1 cellular context compared by ENCODE assay signal in the genomic region with DNA sequence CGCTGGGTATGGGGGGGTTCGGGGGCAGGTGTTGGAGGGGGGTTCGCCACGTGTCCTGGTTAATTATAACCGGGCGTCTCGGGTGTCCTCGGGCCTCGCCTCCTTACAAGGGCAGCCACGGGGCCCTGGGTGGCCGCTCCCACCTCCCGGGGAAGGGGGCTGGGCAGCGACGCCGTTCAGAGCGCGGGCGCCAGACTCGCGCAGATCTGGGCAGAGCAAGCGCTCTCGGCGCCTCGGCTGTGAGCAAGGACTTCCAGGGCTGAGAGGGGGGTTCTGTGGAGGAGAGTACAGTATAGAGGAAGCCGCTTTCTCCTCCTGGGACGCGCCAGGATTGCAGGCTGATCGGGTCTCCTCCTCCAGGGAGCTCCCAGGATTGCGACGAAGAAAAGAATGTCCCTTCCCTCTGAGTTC.
TF ChIP-seq lines count a peak whose summit lies in the region.

No MANE protein-coding gene starts in this region.

TF ChIP-seq in IMR-90, 13 proteins besides CTCF, POLR2A, EP300 and RAD21 (continued from another document):
- TF ChIP-seq USF2 (IDR thresholded peaks at IDR 0.05; ENCODE audit: low read depth, low read length) (no peak), MAZ (IDR thresholded peaks at IDR 0.05; ENCODE audit: borderline replicate concordance, low read depth, low read length) (no peak), MAFK (IDR thresholded peaks at IDR 0.05; ENCODE audit: low read depth, low read length) (no peak), BHLHE40 (IDR thresholded peaks at IDR 0.05; ENCODE audit: low read depth, low read length) (no peak), RCOR1 (IDR thresholded peaks at IDR 0.05; ENCODE audit: insufficient replicate concordance, low read length) (no peak)
- TF ChIP-seq, protein P1, sequence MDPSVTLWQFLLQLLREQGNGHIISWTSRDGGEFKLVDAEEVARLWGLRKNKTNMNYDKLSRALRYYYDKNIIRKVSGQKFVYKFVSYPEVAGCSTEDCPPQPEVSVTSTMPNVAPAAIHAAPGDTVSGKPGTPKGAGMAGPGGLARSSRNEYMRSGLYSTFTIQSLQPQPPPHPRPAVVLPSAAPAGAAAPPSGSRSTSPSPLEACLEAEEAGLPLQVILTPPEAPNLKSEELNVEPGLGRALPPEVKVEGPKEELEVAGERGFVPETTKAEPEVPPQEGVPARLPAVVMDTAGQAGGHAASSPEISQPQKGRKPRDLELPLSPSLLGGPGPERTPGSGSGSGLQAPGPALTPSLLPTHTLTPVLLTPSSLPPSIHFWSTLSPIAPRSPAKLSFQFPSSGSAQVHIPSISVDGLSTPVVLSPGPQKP (IDR thresholded peaks at IDR 0.05; ENCODE audit: borderline replicate concordance, low read depth, low read length): no peak
